9 cellular contexts compared by ENCODE assay signal in the genomic region with DNA sequence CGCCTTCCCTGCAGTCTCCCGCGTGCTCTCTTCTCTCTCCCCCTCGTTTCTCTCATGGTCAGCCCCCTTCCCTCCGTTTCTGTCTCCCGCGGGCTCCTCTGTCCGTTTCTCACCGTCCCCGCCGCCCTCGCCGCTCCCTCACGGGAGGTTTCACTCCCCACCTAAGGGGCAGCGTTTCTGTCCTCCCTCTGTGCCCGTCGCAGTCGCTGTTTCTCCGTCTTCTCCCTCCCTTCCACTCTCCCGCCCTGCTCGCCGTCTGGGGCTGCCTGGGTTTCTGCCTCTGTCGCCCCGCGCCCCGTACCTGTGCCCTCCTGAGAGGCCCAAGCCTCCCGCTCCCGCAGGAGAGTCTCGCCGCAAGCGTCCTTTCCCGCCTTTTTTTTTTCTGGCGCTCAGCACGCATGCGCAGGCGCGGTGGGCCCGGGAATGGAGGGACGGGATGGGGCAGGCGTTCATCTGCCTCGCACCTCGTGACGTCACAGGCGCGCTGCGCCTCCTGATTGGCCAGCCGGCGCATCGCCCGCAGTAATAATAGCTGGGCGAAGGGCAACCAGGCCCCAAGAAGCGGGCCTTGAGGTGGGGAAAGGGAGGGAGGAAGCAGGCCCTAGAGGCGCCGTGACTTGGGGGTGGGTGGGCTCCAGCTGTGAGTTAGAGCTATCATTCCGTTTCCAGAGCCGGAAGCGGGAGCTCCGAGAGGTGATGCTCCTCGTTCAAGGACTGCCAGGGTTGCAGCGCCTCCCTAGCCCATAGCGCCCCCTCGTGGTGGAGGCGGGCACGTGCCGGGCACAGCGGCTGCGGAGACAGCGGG. TPM values are rescaled to one million over a fixed set of nuclear protein-coding genes. Genes with fewer than 3 reads are reported as not detected.
DNase-seq lines count a peak whose midpoint lies in the region; ATAC-seq, FAIRE-seq and TF ChIP-seq lines count a peak whose summit lies in the region.
"Had no signal": no experiment of that assay in that cellular context is flagged by ENCODE, and none has a peak within 500 bp of the region (broad histone marks: within the 10 kb centered on the region; RNA-seq: fewer than 3 reads in every experiment).

No MANE protein-coding gene starts in this region.

- WGBS in HepG2 (ENCODE audit: low lambda C conversion rate) = 44% methylated on average over 66 of the region's 68 CpGs

- H4K20me1 ChIP-seq in HepG2 (ENCODE audit: insufficient read depth, low read length) = no peaks in the 10 kb centered on the region

- H2AFZ ChIP-seq in HepG2 (ENCODE audit: low read length) = no peak overlapping the region

- peak; percentile 98 for TF ChIP-seq CTCF in BJ (IDR thresholded peaks at IDR 0.05; ENCODE audit: insufficient read depth, low read depth, low read length)
- TF ChIP-seq CTCF in coronary artery (IDR thresholded peaks at IDR 0.05) = peak; percentile 99
- TF ChIP-seq CTCF in HepG2 (CRISPR knock-in tag; IDR thresholded peaks at IDR 0.05) = peak; percentile 99

- BruUV-seq in HepG2 (replicated peaks; lab: Mats Ljungman, UMichigan) = no TSS peak

- H3K9ac ChIP-seq in HepG2 (ENCODE audit: insufficient read depth, low read depth, low read length) = no peak overlapping the region

- CTCF ChIA-PET in BJ (lab: Yijun Ruan, JAX) (interaction anchor here (0.6 to 3.1 kb wide), 42 partner anchors 10 to 371 kb away, joined by 3 to 106 read pairs (median 5); a partner anchor contains a TSS), HepG2 (lab: Yijun Ruan, JAX; ENCODE audit: low intra/inter-chr PET ratio, low total read pairs) (interaction anchor here (0.8 to 2.0 kb wide), 4 partner anchors 36 to 362 kb away, joined by 3 to 24 read pairs (median 6); no protein-coding TSS in a partner anchor)

- peak; percentile 31 for DNase-seq in BJ (ENCODE audit: low read depth)
- DNase-seq in GM19238 (ENCODE audit: insufficient read length, low spot score) = peak; percentile 99
- peak; percentile 37 for DNase-seq in NCI-H510A treated with DMSO at 0.1 percent for 48 hours (lab: John Stamatoyannopoulos, UW)
- peak; percentile 96 for DNase-seq in activated CD4-positive, alpha-beta T cell treated with anti-CD3 and anti-CD28 coated beads for 48 hours
- peak; percentile 92 for DNase-seq in coronary artery (ENCODE audit: low spot score)
- DNase-seq in HepG2 (ENCODE audit: low spot score) = peak; percentile 64
- peak; percentile 95 to 98 for DNase-seq in stimulated activated CD4-positive, alpha-beta T cell treated with anti-CD3 and anti-CD28 coated beads, Interleukin-2, amount 100 ng/mL, for 48 hours

- H3K27ac ChIP-seq in coronary artery = peak overlapping the region in 1 of 2 donors; percentile 86
- H3K27ac ChIP-seq in HepG2 (ENCODE audit: extremely low read length, insufficient read depth, low read length) = no peak overlapping the region

- ATAC-seq in HG03442 (IDR thresholded peaks at IDR 0.05; ENCODE audit: unreplicated experiment) = peak; percentile 90
- ATAC-seq in HepG2 = peak; percentile 91

- peaks cover 19% of the 10 kb centered on the region for H3K4me1 ChIP-seq in HepG2 (ENCODE audit: insufficient read depth, low read length)

- H3K4me2 ChIP-seq in HepG2 (ENCODE audit: low read depth, low read length) = peak overlapping the region; percentile 59

- TF ChIP-seq RAD21 in HepG2 (CRISPR knock-in tag; IDR thresholded peaks at IDR 0.05) = peak; percentile 96

- peak overlapping the region; percentile 45 for H3K4me3 ChIP-seq in BJ (ENCODE audit: low read depth, low read length)
- peak overlapping the region; percentile 76 for H3K4me3 ChIP-seq in coronary artery
- H3K4me3 ChIP-seq in HepG2 (replicated peaks in 1 of 3; ENCODE audit: insufficient read depth in 1 of 3, low read depth in 2 of 3, low read length in 3 of 3) = peak overlapping the region in 2 of 3 experiments; percentile 39 to 54; a peak in 3 of 6 replicates

- in situ Hi-C loops in HepG2 (cut with HindIII; ENCODE audit: extremely low pct_ligation_motif_present, low pct_unique_long_range_greater_than_20kb) = no loop called here

- H3K27me3 ChIP-seq in BJ (ENCODE audit: control insufficient read depth, insufficient read depth, low read length) = no peaks in the 10 kb centered on the region
- H3K27me3 ChIP-seq in HepG2 (ENCODE audit: control insufficient read depth in 1 of 2, insufficient read depth in 2 of 2, low read length in 2 of 2) = peaks cover 3 to 41% of the 10 kb centered on the region in 2 experiments; a peak in 4 of 5 replicates

- POLR2A ChIA-PET in BJ (lab: Charles Lee) (interaction anchor here (0.6 to 1.2 kb wide), 2 partner anchors 11 to 37 kb away, joined by 4 to 11 read pairs; no protein-coding TSS in a partner anchor), HepG2 (lab: Yijun Ruan, JAX) (interaction anchor here (1.0 to 1.9 kb wide), 7 partner anchors 10 to 275 kb away, joined by 3 to 10 read pairs (median 5); a partner anchor contains a TSS)

- H3K79me2 ChIP-seq in HepG2 (ENCODE audit: insufficient read depth, low read length) = no peaks in the 10 kb centered on the region

- TF ChIP-seq EP300 in HepG2 (IDR thresholded peaks at IDR 0.05; ENCODE audit: low read depth in 2 of 2, low read length in 2 of 2) (no peak), HepG2 (CRISPR knock-in tag; IDR thresholded peaks at IDR 0.05; ENCODE audit: borderline replicate concordance) (no peak)

- H3K36me3 ChIP-seq in BJ (ENCODE audit: control insufficient read depth, insufficient read depth, low read length) = peaks cover 23% of the 10 kb centered on the region
- H3K36me3 ChIP-seq in HepG2 (replicated peaks in 1 of 2; ENCODE audit: control insufficient read depth in 1 of 2, insufficient read depth in 2 of 2, low read length in 2 of 2) = no peaks in the 10 kb centered on the region

- H3K9me3 ChIP-seq in HepG2 (ENCODE audit: low read length) = no peaks in the 10 kb centered on the region

- FAIRE-seq in HepG2 (lab: Jason Lieb, UNC) = no peak
- FAIRE-seq: colon had no signal

- intact Hi-C loops in HepG2 (cut with micrococcal nuclease; ENCODE audit: unreplicated experiment) = no loop called here

- no peak for TF ChIP-seq POLR2A in HepG2 (IDR thresholded peaks at IDR 0.05; ENCODE audit: insufficient read depth in 1 of 2, low read depth in 2 of 2, low read length in 2 of 2)

RNA-seq across cellular contexts. Expression of a gene that starts 15.4 kb away (rescaled TPM):
- polyA plus RNA-seq in BJ (2011; rRNA removed) (5.5 and 8.2 TPM in 2 replicates), HepG2 (2011; rRNA removed) (0.03 TPM in 1 of 2 replicates, not detected in the other)
- polyA minus RNA-seq in BJ (2011; rRNA and poly(A)+ RNA removed) = 11.0 and 37.8 TPM in 2 replicates
- not detected in 2 replicates for total RNA-seq in HepG2 (2016; rRNA removed; fragmentation: Illumina TruSeq; extraction: Trizol)
- total RNA-seq in HepG2 (2016; cell fraction: cytosol; rRNA removed; fragmentation: Illumina TruSeq; extraction: Trizol; ENCODE audit: low read depth) = not detected in 2 replicates
- total RNA-seq in HepG2 (2016; cell fraction: insoluble cytoplasmic fraction; rRNA removed; fragmentation: Illumina TruSeq; extraction: Trizol) = not detected in 2 replicates
- total RNA-seq in HepG2 (2016; cell fraction: membrane; rRNA removed; fragmentation: Illumina TruSeq; extraction: Trizol) = not detected in 2 replicates
- total RNA-seq in HepG2 (2016; cell fraction: nucleus; rRNA removed; fragmentation: Illumina TruSeq; extraction: Trizol) = not detected in 2 replicates
- polyA plus RNA-seq in HepG2 (2011; cell fraction: cytosol; rRNA removed) = not detected in 2 replicates
- 0.10 and 0.61 TPM in 2 replicates for polyA plus RNA-seq in HepG2 (2011; cell fraction: nucleus; rRNA removed)
- polyA plus RNA-seq in HepG2 (2012) = 0.03 TPM in 1 of 2 replicates, not detected in the other
- not detected in 2 replicates for polyA plus RNA-seq in HepG2 (2016; cell fraction: cytosol; fragmentation: Illumina TruSeq; extraction: Trizol; ENCODE audit: low read depth)
- polyA plus RNA-seq in HepG2 (2016; cell fraction: insoluble cytoplasmic fraction; fragmentation: Illumina TruSeq; extraction: Trizol; ENCODE audit: low read depth) = not detected in 2 replicates
- not detected in 2 replicates for polyA plus RNA-seq in HepG2 (2016; cell fraction: membrane; fragmentation: Illumina TruSeq; extraction: Trizol; ENCODE audit: low read depth)
- not detected in 2 replicates for polyA plus RNA-seq in HepG2 (2016; cell fraction: nucleus; fragmentation: Illumina TruSeq; extraction: Trizol; ENCODE audit: insufficient read depth, low read depth)
- 0.04 and 0.14 TPM in 2 replicates for polyA minus RNA-seq in HepG2 (2011; rRNA and poly(A)+ RNA removed; ENCODE audit: low replicate concordance)
- not detected in 2 replicates for polyA minus RNA-seq in HepG2 (2011; cell fraction: cytosol; rRNA and poly(A)+ RNA removed)
- polyA minus RNA-seq in HepG2 (2011; cell fraction: nucleus; rRNA and poly(A)+ RNA removed) = 0.12 TPM in 1 of 2 replicates, not detected in the other

RNA-seq across cellular contexts. Expression of a gene that starts 18.7 kb away (rescaled TPM):
- polyA plus RNA-seq in BJ (2011; rRNA removed) (20.4 and 34.8 TPM in 2 replicates), HepG2 (2011; rRNA removed) (20.7 and 24.7 TPM in 2 replicates)
- 8.6 and 10.6 TPM in 2 replicates for polyA minus RNA-seq in BJ (2011; rRNA and poly(A)+ RNA removed)
- 14.7 and 22.3 TPM in 2 replicates for total RNA-seq in HepG2 (2016; rRNA removed; fragmentation: Illumina TruSeq; extraction: Trizol)
- 15.7 and 17.4 TPM in 2 replicates for total RNA-seq in HepG2 (2016; cell fraction: cytosol; rRNA removed; fragmentation: Illumina TruSeq; extraction: Trizol; ENCODE audit: low read depth)
- total RNA-seq in HepG2 (2016; cell fraction: insoluble cytoplasmic fraction; rRNA removed; fragmentation: Illumina TruSeq; extraction: Trizol) = 14.8 and 26.5 TPM in 2 replicates
- total RNA-seq in HepG2 (2016; cell fraction: membrane; rRNA removed; fragmentation: Illumina TruSeq; extraction: Trizol) = 24.1 and 26.6 TPM in 2 replicates
- total RNA-seq in HepG2 (2016; cell fraction: nucleus; rRNA removed; fragmentation: Illumina TruSeq; extraction: Trizol) = 17.7 and 22.1 TPM in 2 replicates
- 17.5 and 24.6 TPM in 2 replicates for polyA plus RNA-seq in HepG2 (2011; cell fraction: cytosol; rRNA removed)
- polyA plus RNA-seq in HepG2 (2011; cell fraction: nucleus; rRNA removed) = 37.8 and 42.1 TPM in 2 replicates
- polyA plus RNA-seq in HepG2 (2012) = 19.0 and 25.8 TPM in 2 replicates
- polyA plus RNA-seq in HepG2 (2016; cell fraction: cytosol; fragmentation: Illumina TruSeq; extraction: Trizol; ENCODE audit: low read depth) = 18.4 and 22.8 TPM in 2 replicates
- polyA plus RNA-seq in HepG2 (2016; cell fraction: insoluble cytoplasmic fraction; fragmentation: Illumina TruSeq; extraction: Trizol; ENCODE audit: low read depth) = 16.4 and 17.1 TPM in 2 replicates
- polyA plus RNA-seq in HepG2 (2016; cell fraction: membrane; fragmentation: Illumina TruSeq; extraction: Trizol; ENCODE audit: low read depth) = 23.9 and 24.7 TPM in 2 replicates
- 40.3 and 41.0 TPM in 2 replicates for polyA plus RNA-seq in HepG2 (2016; cell fraction: nucleus; fragmentation: Illumina TruSeq; extraction: Trizol; ENCODE audit: insufficient read depth, low read depth)
- 4.3 and 11.1 TPM in 2 replicates for polyA minus RNA-seq in HepG2 (2011; rRNA and poly(A)+ RNA removed; ENCODE audit: low replicate concordance)
- 4.5 and 6.5 TPM in 2 replicates for polyA minus RNA-seq in HepG2 (2011; cell fraction: cytosol; rRNA and poly(A)+ RNA removed)
- 3.2 and 5.3 TPM in 2 replicates for polyA minus RNA-seq in HepG2 (2011; cell fraction: nucleus; rRNA and poly(A)+ RNA removed)

RNA-seq across cellular contexts. Expression of a gene that starts 27.2 kb away (rescaled TPM):
- polyA plus RNA-seq in BJ (2011; rRNA removed) = 0.36 and 0.48 TPM in 2 replicates
- 0.47 and 0.62 TPM in 2 replicates for polyA minus RNA-seq in BJ (2011; rRNA and poly(A)+ RNA removed)
- total RNA-seq in HepG2 (2016; rRNA removed; fragmentation: Illumina TruSeq; extraction: Trizol) = 1.00 and 1.2 TPM in 2 replicates
- total RNA-seq in HepG2 (2016; cell fraction: cytosol; rRNA removed; fragmentation: Illumina TruSeq; extraction: Trizol; ENCODE audit: low read depth) = 0.53 and 0.91 TPM in 2 replicates
- 0.98 and 1.1 TPM in 2 replicates for total RNA-seq in HepG2 (2016; cell fraction: insoluble cytoplasmic fraction; rRNA removed; fragmentation: Illumina TruSeq; extraction: Trizol)
- 1.9 and 2.5 TPM in 2 replicates for total RNA-seq in HepG2 (2016; cell fraction: membrane; rRNA removed; fragmentation: Illumina TruSeq; extraction: Trizol)
- 1.2 TPM in 2 replicates for total RNA-seq in HepG2 (2016; cell fraction: nucleus; rRNA removed; fragmentation: Illumina TruSeq; extraction: Trizol)
- polyA plus RNA-seq in HepG2 (2011; rRNA removed) = 0.48 and 0.54 TPM in 2 replicates
- polyA plus RNA-seq in HepG2 (2011; cell fraction: cytosol; rRNA removed) = 0.19 and 0.56 TPM in 2 replicates
- 2.8 and 4.7 TPM in 2 replicates for polyA plus RNA-seq in HepG2 (2011; cell fraction: nucleus; rRNA removed)
- polyA plus RNA-seq in HepG2 (2012) = 1.7 and 1.9 TPM in 2 replicates
- polyA plus RNA-seq in HepG2 (2016; cell fraction: cytosol; fragmentation: Illumina TruSeq; extraction: Trizol; ENCODE audit: low read depth) = 0.40 and 0.47 TPM in 2 replicates
- polyA plus RNA-seq in HepG2 (2016; cell fraction: insoluble cytoplasmic fraction; fragmentation: Illumina TruSeq; extraction: Trizol; ENCODE audit: low read depth) = 1.4 and 2.1 TPM in 2 replicates
- 1.1 and 2.4 TPM in 2 replicates for polyA plus RNA-seq in HepG2 (2016; cell fraction: membrane; fragmentation: Illumina TruSeq; extraction: Trizol; ENCODE audit: low read depth)
- 2.5 and 2.7 TPM in 2 replicates for polyA plus RNA-seq in HepG2 (2016; cell fraction: nucleus; fragmentation: Illumina TruSeq; extraction: Trizol; ENCODE audit: insufficient read depth, low read depth)
- 0.75 and 2.3 TPM in 2 replicates for polyA minus RNA-seq in HepG2 (2011; rRNA and poly(A)+ RNA removed; ENCODE audit: low replicate concordance)
- polyA minus RNA-seq in HepG2 (2011; cell fraction: cytosol; rRNA and poly(A)+ RNA removed) = 1.9 and 2.1 TPM in 2 replicates
- polyA minus RNA-seq in HepG2 (2011; cell fraction: nucleus; rRNA and poly(A)+ RNA removed) = 0.62 and 1.8 TPM in 2 replicates

RNA-seq across cellular contexts. Expression of a gene that starts 33.3 kb away (rescaled TPM):
- polyA plus RNA-seq in BJ (2011; rRNA removed) = 0.07 TPM in 1 of 2 replicates, not detected in the other
- not detected in 2 replicates for polyA minus RNA-seq in BJ (2011; rRNA and poly(A)+ RNA removed)
- 0.24 and 0.45 TPM in 2 replicates for total RNA-seq in HepG2 (2016; rRNA removed; fragmentation: Illumina TruSeq; extraction: Trizol)
- not detected in 2 replicates for total RNA-seq in HepG2 (2016; cell fraction: cytosol; rRNA removed; fragmentation: Illumina TruSeq; extraction: Trizol; ENCODE audit: low read depth)
- not detected in 2 replicates for total RNA-seq in HepG2 (2016; cell fraction: insoluble cytoplasmic fraction; rRNA removed; fragmentation: Illumina TruSeq; extraction: Trizol)
- 0.22 and 0.28 TPM in 2 replicates for total RNA-seq in HepG2 (2016; cell fraction: membrane; rRNA removed; fragmentation: Illumina TruSeq; extraction: Trizol)
- not detected in 2 replicates for total RNA-seq in HepG2 (2016; cell fraction: nucleus; rRNA removed; fragmentation: Illumina TruSeq; extraction: Trizol)
- polyA plus RNA-seq in HepG2 (2011; rRNA removed) = 0.14 TPM in 1 of 2 replicates, not detected in the other
- 0.13 and 0.16 TPM in 2 replicates for polyA plus RNA-seq in HepG2 (2011; cell fraction: cytosol; rRNA removed)
- polyA plus RNA-seq in HepG2 (2011; cell fraction: nucleus; rRNA removed) = 1.0 and 1.3 TPM in 2 replicates
- polyA plus RNA-seq in HepG2 (2012) = 0.25 and 0.45 TPM in 2 replicates
- not detected in 2 replicates for polyA plus RNA-seq in HepG2 (2016; cell fraction: cytosol; fragmentation: Illumina TruSeq; extraction: Trizol; ENCODE audit: low read depth)
- polyA plus RNA-seq in HepG2 (2016; cell fraction: insoluble cytoplasmic fraction; fragmentation: Illumina TruSeq; extraction: Trizol; ENCODE audit: low read depth) = 0.22 and 0.32 TPM in 2 replicates
- polyA plus RNA-seq in HepG2 (2016; cell fraction: membrane; fragmentation: Illumina TruSeq; extraction: Trizol; ENCODE audit: low read depth) = not detected in 2 replicates
- polyA plus RNA-seq in HepG2 (2016; cell fraction: nucleus; fragmentation: Illumina TruSeq; extraction: Trizol; ENCODE audit: insufficient read depth, low read depth) = not detected in 2 replicates
- polyA minus RNA-seq in HepG2 (2011; rRNA and poly(A)+ RNA removed; ENCODE audit: low replicate concordance) = 0.54 TPM in 1 of 2 replicates, not detected in the other
- polyA minus RNA-seq in HepG2 (2011; cell fraction: cytosol; rRNA and poly(A)+ RNA removed) = 0.59 and 0.79 TPM in 2 replicates
- polyA minus RNA-seq in HepG2 (2011; cell fraction: nucleus; rRNA and poly(A)+ RNA removed) = not detected in 2 replicates

RNA-seq across cellular contexts. Expression of a gene that starts 39.1 kb away (rescaled TPM):
- polyA plus RNA-seq in BJ (2011; rRNA removed) (not detected in 2 replicates), HepG2 (2011; rRNA removed) (not detected in 2 replicates)
- polyA minus RNA-seq in BJ (2011; rRNA and poly(A)+ RNA removed) = not detected in 2 replicates
- not detected in 2 replicates for total RNA-seq in HepG2 (2016; rRNA removed; fragmentation: Illumina TruSeq; extraction: Trizol)
- not detected in 2 replicates for total RNA-seq in HepG2 (2016; cell fraction: cytosol; rRNA removed; fragmentation: Illumina TruSeq; extraction: Trizol; ENCODE audit: low read depth)
- not detected in 2 replicates for total RNA-seq in HepG2 (2016; cell fraction: insoluble cytoplasmic fraction; rRNA removed; fragmentation: Illumina TruSeq; extraction: Trizol)
- total RNA-seq in HepG2 (2016; cell fraction: membrane; rRNA removed; fragmentation: Illumina TruSeq; extraction: Trizol) = not detected in 2 replicates
- total RNA-seq in HepG2 (2016; cell fraction: nucleus; rRNA removed; fragmentation: Illumina TruSeq; extraction: Trizol) = not detected in 2 replicates
- not detected in 2 replicates for polyA plus RNA-seq in HepG2 (2011; cell fraction: cytosol; rRNA removed)
- polyA plus RNA-seq in HepG2 (2011; cell fraction: nucleus; rRNA removed) = not detected in 2 replicates
- polyA plus RNA-seq in HepG2 (2012) = not detected in 2 replicates
- polyA plus RNA-seq in HepG2 (2016; cell fraction: cytosol; fragmentation: Illumina TruSeq; extraction: Trizol; ENCODE audit: low read depth) = not detected in 2 replicates
- not detected in 2 replicates for polyA plus RNA-seq in HepG2 (2016; cell fraction: insoluble cytoplasmic fraction; fragmentation: Illumina TruSeq; extraction: Trizol; ENCODE audit: low read depth)
- not detected in 2 replicates for polyA plus RNA-seq in HepG2 (2016; cell fraction: membrane; fragmentation: Illumina TruSeq; extraction: Trizol; ENCODE audit: low read depth)
- polyA plus RNA-seq in HepG2 (2016; cell fraction: nucleus; fragmentation: Illumina TruSeq; extraction: Trizol; ENCODE audit: insufficient read depth, low read depth) = not detected in 2 replicates
- polyA minus RNA-seq in HepG2 (2011; rRNA and poly(A)+ RNA removed; ENCODE audit: low replicate concordance) = not detected in 2 replicates
- not detected in 2 replicates for polyA minus RNA-seq in HepG2 (2011; cell fraction: cytosol; rRNA and poly(A)+ RNA removed)
- polyA minus RNA-seq in HepG2 (2011; cell fraction: nucleus; rRNA and poly(A)+ RNA removed) = not detected in 2 replicates

Comparison
In these comparisons a context has a peak if more than half of its experiments do, and no peak if none do; other contexts are left out.
1. DNase-seq: peak in every context shown above with its lines; median percentile 99 in GM19238; 96 in stimulated activated CD4-positive, alpha-beta T cell treated with anti-CD3 and anti-CD28 coated beads, Interleukin-2, amount 100 ng/mL, for 48 hours; 96 in activated CD4-positive, alpha-beta T cell treated with anti-CD3 and anti-CD28 coated beads for 48 hours; 92 in coronary artery; 64 in HepG2; 37 in NCI-H510A treated with DMSO at 0.1 percent for 48 hours; 31 in BJ.